Comparison of ENCODE assay signal across 16 cellular contexts in the genomic region with DNA sequence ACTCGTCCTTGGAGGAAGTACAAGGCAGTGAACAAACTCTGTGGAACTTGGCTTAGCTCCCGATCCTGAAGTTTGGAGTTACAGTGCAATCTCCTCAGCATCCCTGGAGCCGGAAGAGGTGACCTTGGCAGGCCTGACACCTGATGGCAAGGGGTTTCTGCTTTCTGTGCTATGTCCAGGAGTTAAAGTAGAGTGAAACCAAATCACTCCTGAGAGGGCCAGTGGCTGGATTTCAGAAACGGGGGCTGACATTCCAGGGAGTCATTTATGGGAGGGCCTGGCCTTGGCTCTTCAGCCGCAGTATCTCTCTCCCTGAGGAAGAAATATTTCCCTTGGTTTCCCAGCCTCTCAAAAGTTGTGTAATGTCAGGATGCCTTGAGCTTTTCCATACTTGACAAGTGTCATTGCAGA.
"Had no signal": no experiment of that assay in that cellular context is flagged by ENCODE, and none has a peak within 500 bp of the region (broad histone marks: within the 10 kb centered on the region; RNA-seq: fewer than 3 reads in every experiment).

No MANE protein-coding gene starts in this region.

- H3K36me3 ChIP-seq: heart left ventricle, left ventricle myocardium inferior, sigmoid colon, thyroid gland had no signal

- H2AFZ ChIP-seq: parathyroid adenoma had no signal

- H3K9me3 Mint-ChIP-seq: activated naive CD4-positive, alpha-beta T cell treated with anti-CD3 and anti-CD28 coated beads, Interleukin-2, amount 50 U/mL, for 72 hours; activated T-helper 1 cell treated with anti-CD3 and anti-CD28 coated beads, Interleukin-12 subunit alpha, Interleukin-12 subunit beta, Interleukin-2, Interleukin-4 antibody, amounts not matched to agents 30 ng/mL and 10 ng/mL and 1 ng/mL, durations not matched to agents 14 hours and 24 hours and 36 hours; T-helper 1 cell treated with Interleukin-12 subunit alpha and Interleukin-12 subunit beta and Interleukin-4 antibody, amounts not matched to agents 30 μg/mL and 1 μg/mL, for 36 hours had no signal

- DNase-seq: activated gamma-delta T cell treated with Interleukin-2 at 50 U/mL for 16 hours; amygdala; central memory CD4-positive, alpha-beta T cell; dorsolateral prefrontal cortex; heart left ventricle; left ventricle myocardium inferior; mammary epithelial cell; midbrain; sigmoid colon; stimulated activated naive CD4-positive, alpha-beta T cell; thyroid gland had no signal

- H3K4me1 ChIP-seq: parathyroid adenoma had no signal

- H3K27me3 ChIP-seq: thyroid gland had no signal

- H3K27ac ChIP-seq: dorsolateral prefrontal cortex, heart left ventricle, left ventricle myocardium inferior, parathyroid adenoma, sigmoid colon, thyroid gland had no signal

- H3K27ac Mint-ChIP-seq: activated naive CD4-positive, alpha-beta T cell treated with anti-CD3 and anti-CD28 coated beads, Interleukin-2, amount 50 U/mL, for 72 hours had no signal

- H3K9me3 ChIP-seq: heart left ventricle, left ventricle myocardium inferior, sigmoid colon, thyroid gland had no signal

- ATAC-seq: activated CD4-positive, CD25-positive, alpha-beta regulatory T cell treated with anti-CD3 and anti-CD28 coated beads, Interleukin-2, amount 50 U/mL, for 24 hours; activated naive CD4-positive, alpha-beta T cell treated with anti-CD3 and anti-CD28 coated beads, Interleukin-2, amount 50 U/mL, for 72 hours; heart left ventricle had no signal

- H3K4me3 ChIP-seq: dorsolateral prefrontal cortex, heart left ventricle, left ventricle myocardium inferior, sigmoid colon, thyroid gland had no signal

- H3K9ac ChIP-seq: parathyroid adenoma had no signal
